Comparison of ENCODE assay signal across 8 cellular contexts in genomic region chr7:141738592-141739013, GRCh38. TPM values are rescaled to one million over a fixed set of nuclear protein-coding genes. Genes with fewer than 3 reads are reported as not detected.
DNase-seq lines count a peak whose midpoint lies in the region; ATAC-seq and TF ChIP-seq lines count a peak whose summit lies in the region.

No MANE protein-coding gene starts in this region.

- H3K4me1 ChIP-seq in heart right ventricle (peaks cover 6 to 35% (median 26%) of the 10 kb centered on the region in 9 donors), ascending aorta (peaks cover 2 to 10% of the 10 kb centered on the region in 2 donors), lung (ENCODE audit: control insufficient read depth in 2 of 2, insufficient read depth in 2 of 2, low read length in 2 of 2) (peaks cover 1 to 13% of the 10 kb centered on the region in 2 donors), vagina (peaks cover 34% of the 10 kb centered on the region)

- ATAC-seq in heart right ventricle (no peak), left cardiac atrium (no peak), lung (ENCODE audit: insufficient read depth, low FRiP score) (no peak), GM18517 (IDR thresholded peaks at IDR 0.05; ENCODE audit: unreplicated experiment) (no peak)

- 2 to 3% methylated on average over 6 of the region's 6 CpGs for WGBS in heart right ventricle, 2 donors
- 1% methylated on average over 6 of the region's 6 CpGs for WGBS in lung, 2 donors

- DNase-seq in heart right ventricle, result no peak
- no peak for DNase-seq in left cardiac atrium
- no peak for DNase-seq in ascending aorta (ENCODE audit: low spot score in 2 of 2)
- DNase-seq in lung (ENCODE audit: low spot score), result no peak
- DNase-seq in vagina (ENCODE audit: extremely low spot score in 2 of 2), result no peak
- DNase-seq in NCI-H345 (lab: John Stamatoyannopoulos, UW), result no peak
- no peak for DNase-seq in AG08396 (ENCODE audit: low spot score)

- no peak for TF ChIP-seq POLR2A in vagina (IDR thresholded peaks at IDR 0.05)

- no peaks in the 10 kb centered on the region for H3K9me3 ChIP-seq in heart right ventricle
- no peaks in the 10 kb centered on the region for H3K9me3 ChIP-seq in ascending aorta
- no peaks in the 10 kb centered on the region for H3K9me3 ChIP-seq in lung (ENCODE audit: control insufficient read depth in 2 of 2, insufficient read depth in 1 of 2, low read length in 1 of 2)
- no peaks in the 10 kb centered on the region for H3K9me3 ChIP-seq in vagina

- no peak for TF ChIP-seq CTCF in heart right ventricle (IDR thresholded peaks at IDR 0.05)
- TF ChIP-seq CTCF in ascending aorta (IDR thresholded peaks at IDR 0.05), result no peak
- no peak for TF ChIP-seq CTCF in lung (IDR thresholded peaks at IDR 0.05; ENCODE audit: control extremely low read depth, extremely low read depth)
- no peak for TF ChIP-seq CTCF in vagina (IDR thresholded peaks at IDR 0.05)

- peak overlapping the region in 9 of 10 donors; percentile 70 to 89 (median 80) for H3K27ac ChIP-seq in heart right ventricle
- H3K27ac ChIP-seq in ascending aorta, result peak overlapping the region; percentile 70 to 81
- H3K27ac ChIP-seq in lung (ENCODE audit: low read depth in 1 of 2, low read length in 1 of 2), result peak overlapping the region; percentile 84 to 94
- H3K27ac ChIP-seq in vagina, result peak overlapping the region; percentile 74

- H3K36me3 ChIP-seq in heart right ventricle (peaks cover 0 to 45% (median 10%) of the 10 kb centered on the region in 9 donors), ascending aorta (peaks cover 22 to 25% of the 10 kb centered on the region in 2 donors), lung (ENCODE audit: control insufficient read depth in 2 of 2, insufficient read depth in 2 of 2, low read length in 2 of 2) (peaks cover 8 to 12% of the 10 kb centered on the region in 2 donors), vagina (peaks cover 0 to 29% of the 10 kb centered on the region in 2 donors)

- intact Hi-C loops in heart right ventricle (cut with DNase I), result loop anchor here in 8 of 10 donors (2.0 to 10.0 kb wide), 6 partner anchors 36 to 188 kb away; partner anchors contain the start of genes DENND11 (in 2 of the 8) and AGK (in 1 of the 8)
- intact Hi-C loops in left cardiac atrium (cut with DNase I), result loop anchor here in 1 of 2 donors (5.0 kb wide), 1 partner anchor 81 kb away; no protein-coding TSS in a partner anchor
- intact Hi-C loops in ascending aorta (cut with DNase I), result loop anchor here (2.0 to 5.0 kb wide), 3 partner anchors 36 to 186 kb away; partner anchors contain the start of genes AGK and DENND11
- intact Hi-C loops in vagina (cut with DNase I), result loop anchor here (10.0 kb wide), 1 partner anchor 84 kb away; no protein-coding TSS in a partner anchor

- H3K4me3 ChIP-seq in heart right ventricle (peak overlapping the region; percentile 61 to 88 (median 77)), ascending aorta (peak overlapping the region; percentile 70 to 73), lung (peak overlapping the region; percentile 88), vagina (peak overlapping the region; percentile 66 to 70)

- H3K27me3 ChIP-seq in heart right ventricle (no peaks in the 10 kb centered on the region), ascending aorta (no peaks in the 10 kb centered on the region), lung (ENCODE audit: control insufficient read depth, insufficient read depth) (no peaks in the 10 kb centered on the region), vagina (no peaks in the 10 kb centered on the region)

RNA-seq across cellular contexts. Expression of gene SSBP1, which starts 0.4 kb away (rescaled TPM):
- total RNA-seq in heart right ventricle, result 100 to 1,000 TPM in 9 of 10 donors, 10 to 100 TPM in 1; 97.4 to 122 (median 107) TPM
- polyA plus RNA-seq in heart right ventricle, result 100 to 1,000 TPM; 175 to 256 TPM
- 100 to 1,000 TPM in 1 of 2 donors, 10 to 100 TPM in 1; 80.6 to 109 TPM for total RNA-seq in left cardiac atrium
- 19.2 TPM for total RNA-seq in ascending aorta
- 100 to 1,000 TPM in 1 of 2 donors, 10 to 100 TPM in 1; 96.8 to 109 TPM for total RNA-seq in lung
- 100 to 1,000 TPM; 162 to 263 TPM for polyA plus RNA-seq in lung
- 74.4 TPM for total RNA-seq in vagina

RNA-seq across cellular contexts. Expression of gene TAS2R3, which starts 25.3 kb away (rescaled TPM):
- total RNA-seq in heart right ventricle (1 to 10 TPM in 1 of 10 donors, under 1 TPM in 7, not detected in 2; 0.30 to 1.1 (median 0.46) TPM), left cardiac atrium (under 1 TPM; 0.47 to 0.68 TPM), ascending aorta (6.6 TPM), lung (10 to 100 TPM in 1 of 2 donors, 1 to 10 TPM in 1; 2.2 to 13.0 TPM), vagina (1.5 TPM)
- polyA plus RNA-seq in heart right ventricle (not detected), lung (not detected)

RNA-seq across cellular contexts. Expression of gene WEE2, which starts 30.4 kb away (rescaled TPM):
- under 1 TPM in 1 of 10 donors, not detected in 9; 0.12 TPM for total RNA-seq in heart right ventricle
- not detected for polyA plus RNA-seq in heart right ventricle
- total RNA-seq in left cardiac atrium, result not detected
- total RNA-seq in ascending aorta, result not detected
- total RNA-seq in lung, result not detected
- polyA plus RNA-seq in lung, result not detected
- total RNA-seq in vagina, result not detected

RNA-seq across cellular contexts. Expression of gene DENND11, which starts 36.6 kb away (rescaled TPM):
- total RNA-seq in heart right ventricle, result 10 to 100 TPM in 4 of 10 donors, 1 to 10 TPM in 6; 6.7 to 11.5 (median 9.3) TPM
- polyA plus RNA-seq in heart right ventricle, result 1 to 10 TPM; 2.7 to 3.4 TPM
- total RNA-seq in left cardiac atrium, result 10 to 100 TPM; 10.6 to 11.1 TPM
- 10.4 TPM for total RNA-seq in ascending aorta
- total RNA-seq in lung, result 10 to 100 TPM; 24.1 to 43.3 TPM
- 1 to 10 TPM; 5.1 to 8.2 TPM for polyA plus RNA-seq in lung
- total RNA-seq in vagina, result 21.1 TPM

RNA-seq across cellular contexts. Expression of gene TAS2R4, which starts 37.9 kb away (rescaled TPM):
- under 1 TPM in 9 of 10 donors, not detected in 1; 0.10 to 0.28 (median 0.23) TPM for total RNA-seq in heart right ventricle
- under 1 TPM; 0.03 to 0.59 TPM for polyA plus RNA-seq in heart right ventricle
- under 1 TPM; 0.26 to 0.35 TPM for total RNA-seq in left cardiac atrium
- total RNA-seq in ascending aorta, result not detected
- 1 to 10 TPM; 1.4 to 9.3 TPM for total RNA-seq in lung
- polyA plus RNA-seq in lung, result under 1 TPM; 0.06 to 0.35 TPM
- total RNA-seq in vagina, result 1.5 TPM
